19 cellular contexts compared by ENCODE assay signal in genomic region chr10:15197276-15197675, GRCh38. TPM values are rescaled to one million over a fixed set of nuclear protein-coding genes. Genes with fewer than 3 reads are reported as not detected.
A peak's percentile ranks its signal among the peaks of the same experiment; 100 is the strongest.
DNase-seq lines count a peak whose midpoint lies in the region; ATAC-seq and TF ChIP-seq lines count a peak whose summit lies in the region.
"Had no signal": no experiment of that assay in that cellular context is flagged by ENCODE, and none has a peak within 500 bp of the region (broad histone marks: within the 10 kb centered on the region; RNA-seq: fewer than 3 reads in every experiment).

No MANE protein-coding gene starts in this region.

- no peak overlapping the region for H3K9ac ChIP-seq in neural progenitor cell

- no peak overlapping the region for H3K4me3 ChIP-seq in ACC112 (ENCODE audit: low read depth, low read length)
- peak overlapping the region; percentile 3 for H3K4me3 ChIP-seq in CD8-positive, alpha-beta T cell (ENCODE audit: low read depth, low read length)
- H3K4me3 ChIP-seq in neural progenitor cell, result no peak overlapping the region
- no peak overlapping the region for H3K4me3 ChIP-seq in esophagus squamous epithelium
- H3K4me3 ChIP-seq: GM23338, SK-N-MC had no signal

- intact Hi-C loops in CD8-positive, alpha-beta T cell (cut with DNase I, micrococcal nuclease), result no loop called here
- intact Hi-C loops in activated CD4-positive, alpha-beta memory T cell treated with anti-CD3 and anti-CD28 coated beads for 36 hours (cut with micrococcal nuclease), result loop anchor here (1.0 kb wide), 1 partner anchor 12 kb away; no protein-coding TSS in a partner anchor
- intact Hi-C loops in esophagus squamous epithelium (cut with DNase I), result no loop called here

- POLR2A ChIA-PET in CD8-positive, alpha-beta T cell (lab: Charles Lee), result interaction anchor here (0.7 kb wide), 1 partner anchor 27 kb away, joined by 3 read pairs; no protein-coding TSS in a partner anchor
- POLR2A ChIA-PET in activated CD4-positive, alpha-beta memory T cell treated with anti-CD3 and anti-CD28 coated beads for 36 hours (lab: Charles Lee), result no interaction called here

- 40 to 56% methylated on average over 2 of the region's 2 CpGs for WGBS in esophagus squamous epithelium, 2 donors

- H3K4me2 ChIP-seq in neural progenitor cell, result no peak overlapping the region
- H3K4me2 ChIP-seq: GM23338 had no signal

- no peak for TF ChIP-seq CTCF in CD8-positive, alpha-beta T cell (IDR thresholded peaks at IDR 0.05)
- TF ChIP-seq CTCF in neural progenitor cell (IDR thresholded peaks at IDR 0.05) (no peak), esophagus squamous epithelium (IDR thresholded peaks at IDR 0.05) (no peak)

- no peaks in the 10 kb centered on the region for H3K36me3 ChIP-seq in ACC112 (ENCODE audit: insufficient read depth, low read length)
- H3K36me3 ChIP-seq in CD8-positive, alpha-beta T cell (ENCODE audit: insufficient read depth, low read length), result no peaks in the 10 kb centered on the region
- H3K36me3 ChIP-seq in neural progenitor cell, result no peaks in the 10 kb centered on the region
- no peaks in the 10 kb centered on the region for H3K36me3 ChIP-seq in esophagus squamous epithelium

- H3K27me3 Mint-ChIP-seq in CD8-positive, alpha-beta T cell (ENCODE audit: low read depth), result no peaks in the 10 kb centered on the region
- H3K27me3 Mint-ChIP-seq in activated CD4-positive, alpha-beta memory T cell treated with anti-CD3 and anti-CD28 coated beads for 36 hours, result no peaks in the 10 kb centered on the region
- H3K27me3 Mint-ChIP-seq in effector memory CD8-positive, alpha-beta T cell, result no peaks in the 10 kb centered on the region
- no peaks in the 10 kb centered on the region for H3K27me3 Mint-ChIP-seq in neural progenitor cell (ENCODE audit: insufficient read depth, low read depth)

- DNase-seq in CD8-positive, alpha-beta T cell, result no peak
- DNase-seq in activated CD4-positive, alpha-beta memory T cell treated with anti-CD3 and anti-CD28 coated beads for 36 hours, result no peak
- DNase-seq in effector memory CD8-positive, alpha-beta T cell, result no peak
- DNase-seq in T-helper 9 cell (no peak), neural progenitor cell (ENCODE audit: low spot score) (no peak), ecto neural progenitor cell (ENCODE audit: low spot score) (no peak), esophagus squamous epithelium (lab: John Stamatoyannopoulos, UW) (no peak)
- DNase-seq: activated T-cell treated with anti-CD3 and anti-CD28 coated beads, Interleukin-2, amount 50 U/mL, for 48 hours; GF-D8; hypothalamus; KBM-7; naive B cell; NCI-H1105 treated with DMSO at 0.1 percent for 48 hours; NCI-H446 treated with DMSO at 0.1 percent for 48 hours; stimulated activated CD4-positive, alpha-beta T cell treated with anti-CD3 and anti-CD28 coated beads, Interleukin-2, amount 100 ng/mL, for 48 hours had no signal

- H3K79me2 ChIP-seq in ACC112 (ENCODE audit: control insufficient read depth, insufficient read depth, low read length, unreplicated experiment) (no peaks in the 10 kb centered on the region), neural progenitor cell (ENCODE audit: low read depth) (no peaks in the 10 kb centered on the region)

- no peaks in the 10 kb centered on the region for H3K36me3 Mint-ChIP-seq in CD8-positive, alpha-beta T cell
- H3K36me3 Mint-ChIP-seq in activated CD4-positive, alpha-beta memory T cell treated with anti-CD3 and anti-CD28 coated beads for 36 hours, result no peaks in the 10 kb centered on the region
- no peaks in the 10 kb centered on the region for H3K36me3 Mint-ChIP-seq in effector memory CD8-positive, alpha-beta T cell (ENCODE audit: insufficient read depth)
- H3K36me3 Mint-ChIP-seq in neural progenitor cell, result no peaks in the 10 kb centered on the region
- H3K36me3 Mint-ChIP-seq: WTC11 had no signal

- no peaks in the 10 kb centered on the region for H3K9me3 ChIP-seq in CD8-positive, alpha-beta T cell (ENCODE audit: low read length)
- H3K9me3 ChIP-seq in neural progenitor cell (ENCODE audit: low read depth) (no peaks in the 10 kb centered on the region), esophagus squamous epithelium (no peaks in the 10 kb centered on the region)

- no peak overlapping the region for H2AFZ ChIP-seq in ACC112 (ENCODE audit: low read length, unreplicated experiment)
- no peak overlapping the region for H2AFZ ChIP-seq in neural progenitor cell (replicated peaks)
- H2AFZ ChIP-seq: GM23338 had no signal

- H3K9me3 Mint-ChIP-seq in CD8-positive, alpha-beta T cell, result no peaks in the 10 kb centered on the region
- no peaks in the 10 kb centered on the region for H3K9me3 Mint-ChIP-seq in activated CD4-positive, alpha-beta memory T cell treated with anti-CD3 and anti-CD28 coated beads for 36 hours
- H3K9me3 Mint-ChIP-seq in effector memory CD8-positive, alpha-beta T cell, result no peaks in the 10 kb centered on the region
- H3K9me3 Mint-ChIP-seq in neural progenitor cell, result no peaks in the 10 kb centered on the region
- H3K9me3 Mint-ChIP-seq: GM23338, WTC11 had no signal

- H3K27me3 ChIP-seq in ACC112 (ENCODE audit: insufficient read depth, low read length), result no peaks in the 10 kb centered on the region
- H3K27me3 ChIP-seq in CD8-positive, alpha-beta T cell (ENCODE audit: insufficient read depth, low read length), result no peaks in the 10 kb centered on the region
- H3K27me3 ChIP-seq in neural progenitor cell, result no peaks in the 10 kb centered on the region
- H3K27me3 ChIP-seq in esophagus squamous epithelium, result no peaks in the 10 kb centered on the region

- H3K27ac Mint-ChIP-seq in CD8-positive, alpha-beta T cell, result peak overlapping the region; percentile 87
- peak overlapping the region; percentile 69 for H3K27ac Mint-ChIP-seq in activated CD4-positive, alpha-beta memory T cell treated with anti-CD3 and anti-CD28 coated beads for 36 hours
- peak overlapping the region; percentile 24 to 94 for H3K27ac Mint-ChIP-seq in effector memory CD8-positive, alpha-beta T cell
- H3K27ac Mint-ChIP-seq in neural progenitor cell, result no peak overlapping the region
- H3K27ac Mint-ChIP-seq: GM23338, WTC11 had no signal

- no peaks in the 10 kb centered on the region for H4K20me1 ChIP-seq in neural progenitor cell (ENCODE audit: low read depth)

- no peak for TF ChIP-seq POLR2A in esophagus squamous epithelium (IDR thresholded peaks at IDR 0.05)

- H3K4me1 ChIP-seq in ACC112 (ENCODE audit: control insufficient read depth, insufficient read depth, low read length, unreplicated experiment) (peaks cover 57% of the 10 kb centered on the region), neural progenitor cell (no peaks in the 10 kb centered on the region), esophagus squamous epithelium (no peaks in the 10 kb centered on the region)
- peaks cover 14% of the 10 kb centered on the region for H3K4me1 ChIP-seq in CD8-positive, alpha-beta T cell (ENCODE audit: insufficient read depth, low read length)

- CTCF ChIA-PET in CD8-positive, alpha-beta T cell (lab: Charles Lee), result interaction anchor here (0.9 to 1.0 kb wide), 2 partner anchors 12 to 30 kb away, joined by 3 to 4 read pairs; no protein-coding TSS in a partner anchor
- CTCF ChIA-PET in activated CD4-positive, alpha-beta memory T cell treated with anti-CD3 and anti-CD28 coated beads for 36 hours (lab: Charles Lee), result no interaction called here

- H3K4me3 Mint-ChIP-seq in CD8-positive, alpha-beta T cell, result peak overlapping the region; percentile 47
- H3K4me3 Mint-ChIP-seq in activated CD4-positive, alpha-beta memory T cell treated with anti-CD3 and anti-CD28 coated beads for 36 hours, result peak overlapping the region; percentile 15
- peak overlapping the region; percentile 58 to 59 for H3K4me3 Mint-ChIP-seq in effector memory CD8-positive, alpha-beta T cell
- H3K4me3 Mint-ChIP-seq in neural progenitor cell, result no peak overlapping the region
- H3K4me3 Mint-ChIP-seq: GM23338, WTC11 had no signal

- peak overlapping the region; percentile 19; the same call in 1 of the 2 replicates for H3K27ac ChIP-seq in ACC112 (ENCODE audit: low read depth, low read length)
- H3K27ac ChIP-seq in CD8-positive, alpha-beta T cell (ENCODE audit: low read depth, low read length), result no peak overlapping the region
- H3K27ac ChIP-seq in neural progenitor cell, result no peak overlapping the region
- H3K27ac ChIP-seq in esophagus squamous epithelium, result no peak overlapping the region
- H3K27ac ChIP-seq: SK-N-MC had no signal

- no peaks in the 10 kb centered on the region for H3F3A ChIP-seq in neural progenitor cell (ENCODE audit: low read depth)

- H3K4me1 Mint-ChIP-seq in CD8-positive, alpha-beta T cell (ENCODE audit: low read depth), result peaks cover 31% of the 10 kb centered on the region
- peaks cover 37% of the 10 kb centered on the region for H3K4me1 Mint-ChIP-seq in activated CD4-positive, alpha-beta memory T cell treated with anti-CD3 and anti-CD28 coated beads for 36 hours (ENCODE audit: low read depth)
- peaks cover 10 to 28% of the 10 kb centered on the region in 2 donors for H3K4me1 Mint-ChIP-seq in effector memory CD8-positive, alpha-beta T cell (ENCODE audit: low read depth in 2 of 2)
- peaks cover 10% of the 10 kb centered on the region for H3K4me1 Mint-ChIP-seq in neural progenitor cell
- H3K4me1 Mint-ChIP-seq: naive B cell had no signal

- ATAC-seq in CD8-positive, alpha-beta T cell, result peak; percentile 40
- ATAC-seq in effector memory CD8-positive, alpha-beta T cell (replicated peaks), result no peak
- ATAC-seq: GM23338, WTC11 had no signal

RNA-seq across cellular contexts. Expression of gene NMT2, which starts 28.8 kb away (rescaled TPM):
- 10 to 100 TPM; 22.3 to 25.4 TPM for total RNA-seq in CD8-positive, alpha-beta T cell
- total RNA-seq in activated CD4-positive, alpha-beta memory T cell treated with anti-CD3 and anti-CD28 coated beads for 36 hours, result 10 to 100 TPM; 21.8 to 22.1 TPM
- 25.4 and 26.1 TPM in 2 replicates for total RNA-seq in neural progenitor cell (ENCODE audit: low replicate concordance)
- 10 to 100 TPM in 2 of 4 donors, 1 to 10 TPM in 2; 4.8 to 12.8 (median 7.8) TPM for total RNA-seq in esophagus squamous epithelium
